In the genomic region with DNA sequence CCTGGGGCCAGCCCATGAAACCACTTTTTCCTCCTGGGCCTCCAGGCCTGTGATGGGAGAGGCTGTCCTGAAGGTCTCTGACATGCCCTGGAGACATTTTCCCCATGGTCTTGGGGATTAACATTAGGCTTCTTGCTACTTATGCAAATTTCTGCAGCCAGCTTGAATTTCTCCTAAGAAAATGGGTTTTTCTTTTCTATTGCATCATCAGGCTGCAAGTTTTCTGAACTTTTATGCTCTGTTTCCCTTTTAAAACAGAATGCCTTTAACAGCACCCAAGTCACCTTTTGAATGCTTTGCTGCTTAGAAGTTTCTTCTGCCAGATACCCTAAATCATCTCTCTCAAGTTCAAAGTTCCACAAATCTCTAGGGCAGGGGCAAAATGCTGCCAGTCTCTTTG, we compare ENCODE assay signal across 1 cellular context.
TF ChIP-seq lines count a peak whose summit lies in the region.
"Not testable (repeated sequence)": the region's sequence is repeated elsewhere in the genome, so short reads cannot be mapped to it uniquely, and the experiment has no call there.

No MANE protein-coding gene starts in this region.

TF ChIP-seq in K562, 482 proteins besides CTCF, POLR2A, EP300 and RAD21 (continued from another document):
- TF ChIP-seq CEBPG (CRISPR knock-in tag; IDR thresholded peaks at IDR 0.05): not testable (repeated sequence)
- TF ChIP-seq CEBPG (tag; conservative IDR thresholded peaks at IDR 0.05 in 1 of 2, IDR thresholded peaks at IDR 0.05 in 1 of 2): peak in 1 of 2 experiments; percentile 50; a peak in 1 of 4 replicates
